In the genomic region with DNA sequence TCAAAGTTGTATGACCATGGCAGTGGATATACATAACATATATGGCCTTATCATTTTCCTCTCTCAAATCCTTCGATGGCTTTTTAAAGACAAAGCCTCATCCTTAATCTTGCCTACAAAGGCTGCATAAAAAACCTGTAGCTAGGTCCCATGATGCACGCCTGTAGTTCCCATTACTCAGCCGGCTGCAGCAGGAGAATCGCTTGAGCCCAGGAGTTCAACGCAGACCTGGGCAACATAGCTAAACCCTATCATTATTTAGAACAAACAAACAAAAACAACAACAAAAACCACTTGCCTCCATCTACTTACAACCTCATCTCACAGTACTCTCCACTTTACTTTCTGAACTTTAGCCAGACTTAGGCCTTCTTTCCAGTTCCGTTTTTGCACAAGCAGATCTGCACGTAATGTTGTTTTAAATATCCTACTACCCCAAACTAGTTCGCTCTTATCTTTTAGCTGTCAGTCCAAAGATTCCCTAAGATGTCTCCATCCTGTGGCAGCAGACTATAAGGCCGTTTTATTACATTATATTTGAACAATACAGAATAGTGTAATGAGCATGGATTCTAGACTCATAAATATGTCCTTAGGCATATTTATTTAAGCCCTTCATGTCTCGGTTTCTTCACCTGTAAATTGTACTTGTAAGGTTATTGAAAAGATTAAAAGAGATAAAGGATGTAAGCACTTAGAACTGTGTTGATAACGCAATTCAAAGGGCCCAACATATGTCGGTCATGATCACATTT, we compare ENCODE assay signal across 1 cellular context.
TF ChIP-seq lines count a peak whose summit lies in the region.

No MANE protein-coding gene starts in this region.

TF ChIP-seq in HEK293, 187 proteins besides CTCF, POLR2A, EP300 and RAD21 (continued from another document):
- TF ChIP-seq, protein P1, sequence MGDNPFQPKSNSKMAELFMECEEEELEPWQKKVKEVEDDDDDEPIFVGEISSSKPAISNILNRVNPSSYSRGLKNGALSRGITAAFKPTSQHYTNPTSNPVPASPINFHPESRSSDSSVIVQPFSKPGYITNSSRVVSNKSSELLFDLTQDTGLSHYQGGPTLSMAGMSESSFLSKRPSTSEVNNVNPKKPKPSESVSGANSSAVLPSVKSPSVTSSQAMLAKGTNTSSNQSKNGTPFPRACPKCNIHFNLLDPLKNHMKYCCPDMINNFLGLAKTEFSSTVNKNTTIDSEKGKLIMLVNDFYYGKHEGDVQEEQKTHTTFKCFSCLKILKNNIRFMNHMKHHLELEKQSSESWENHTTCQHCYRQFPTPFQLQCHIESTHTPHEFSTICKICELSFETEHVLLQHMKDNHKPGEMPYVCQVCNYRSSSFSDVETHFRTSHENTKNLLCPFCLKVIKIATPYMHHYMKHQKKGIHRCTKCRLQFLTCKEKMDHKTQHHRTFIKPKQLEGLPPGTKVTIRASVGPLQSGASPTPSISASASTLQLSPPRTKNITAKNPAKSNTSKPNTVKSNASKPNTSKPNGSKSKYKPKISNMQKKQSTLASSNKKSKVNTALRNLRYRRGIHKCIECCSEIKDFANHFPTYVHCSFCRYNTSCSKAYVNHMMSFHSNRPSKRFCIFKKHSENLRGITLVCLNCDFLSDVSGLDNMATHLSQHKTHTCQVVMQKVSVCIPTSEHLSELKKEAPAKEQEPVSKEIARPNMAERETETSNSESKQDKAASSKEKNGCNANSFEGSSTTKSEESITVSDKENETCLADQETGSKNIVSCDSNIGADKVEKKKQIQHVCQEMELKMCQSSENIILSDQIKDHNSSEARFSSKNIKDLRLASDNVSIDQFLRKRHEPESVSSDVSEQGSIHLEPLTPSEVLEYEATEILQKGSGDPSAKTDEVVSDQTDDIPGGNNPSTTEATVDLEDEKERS (tag by site-specific recombination; IDR thresholded peaks at IDR 0.05) = no peak
- no peak for TF ChIP-seq ZNF624 (tag by site-specific recombination; IDR thresholded peaks at IDR 0.05)
- TF ChIP-seq, protein P2, sequence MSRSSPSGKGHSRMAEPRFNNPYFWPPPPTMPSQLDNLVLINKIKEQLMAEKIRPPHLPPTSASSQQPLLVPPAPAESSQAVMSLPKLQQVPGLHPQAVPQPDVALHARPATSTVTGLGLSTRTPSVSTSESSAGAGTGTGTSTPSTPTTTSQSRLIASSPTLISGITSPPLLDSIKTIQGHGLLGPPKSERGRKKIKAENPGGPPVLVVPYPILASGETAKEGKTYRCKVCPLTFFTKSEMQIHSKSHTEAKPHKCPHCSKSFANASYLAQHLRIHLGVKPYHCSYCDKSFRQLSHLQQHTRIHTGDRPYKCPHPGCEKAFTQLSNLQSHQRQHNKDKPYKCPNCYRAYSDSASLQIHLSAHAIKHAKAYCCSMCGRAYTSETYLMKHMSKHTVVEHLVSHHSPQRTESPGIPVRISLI (tag by site-specific recombination; IDR thresholded peaks at IDR 0.05) = no peak
- TF ChIP-seq ZBTB1 (tag by site-specific recombination; IDR thresholded peaks at IDR 0.05) = no peak
- no peak for TF ChIP-seq HOXC10 (CRISPR knock-in tag; IDR thresholded peaks at IDR 0.05)
- TF ChIP-seq ZNF24 (tag by site-specific recombination; IDR thresholded peaks at IDR 0.05) = no peak
